ENCODE assay signal across 26 cellular contexts in genomic region chr16:907819-908218, GRCh38.
DNase-seq lines count a peak whose midpoint lies in the region; ATAC-seq and TF ChIP-seq lines count a peak whose summit lies in the region.
"Had no signal": no experiment of that assay in that cellular context is flagged by ENCODE, and none has a peak within 500 bp of the region (broad histone marks: within the 10 kb centered on the region; RNA-seq: fewer than 3 reads in every experiment).

No MANE protein-coding gene starts in this region.

- H3K79me1 ChIP-seq in IMR-90 (ENCODE audit: low read depth in 1 of 2, low read length in 2 of 2), result no peaks in the 10 kb centered on the region

- H4K20me1 ChIP-seq in IMR-90 (ENCODE audit: insufficient read depth, low read length) (no peaks in the 10 kb centered on the region), hepatocyte (ENCODE audit: insufficient read depth, poor library complexity, severe bottlenecking) (no peaks in the 10 kb centered on the region)

- H3K36me3 Mint-ChIP-seq in neural crest cell (ENCODE audit: low read depth), result peaks cover 23% of the 10 kb centered on the region

- WGBS in IMR-90 (ENCODE audit: extremely low coverage in 2 of 2, insufficient read length in 1 of 2), 2 experiments, result no CpG with 5 or more reads among the region's 7 CpGs
- 85% methylated on average over 7 of the region's 7 CpGs for WGBS in hepatocyte (ENCODE audit: low lambda C conversion rate, missing lambda C conversion rate)

- no peak overlapping the region for H2BK20ac ChIP-seq in IMR-90 (ENCODE audit: low read depth, low read length)

- peak overlapping the region; percentile 42 for H2AK9ac ChIP-seq in IMR-90 (replicated peaks; ENCODE audit: low read depth, low read length, poor library complexity)

- no peak for TF ChIP-seq RAD21 in IMR-90 (IDR thresholded peaks at IDR 0.05; ENCODE audit: low read length)

- no peaks in the 10 kb centered on the region for H3K9me3 Mint-ChIP-seq in neural crest cell
- H3K9me3 Mint-ChIP-seq: activated CD4-positive, alpha-beta T cell treated with anti-CD3 and anti-CD28 coated beads, Interleukin-2, amount 10 ng/mL, durations not matched to agents 24 days and 14 days; immature natural killer cell; T-cell had no signal

- no peak overlapping the region for H3K4me3 Mint-ChIP-seq in neural crest cell
- H3K4me3 Mint-ChIP-seq: activated CD4-positive, alpha-beta T cell treated with anti-CD3 and anti-CD28 coated beads, Interleukin-2, amount 10 ng/mL, durations not matched to agents 24 days and 14 days; H9; immature natural killer cell; T-cell had no signal

- H3K9me2 ChIP-seq in hepatocyte (replicated peaks; ENCODE audit: insufficient read depth), result no peaks in the 10 kb centered on the region

- DNase-seq in IMR-90 (no peak), NCI-H146 treated with DMSO at 0.1 percent for 48 hours (lab: John Stamatoyannopoulos, UW; ENCODE audit: unreplicated experiment) (peak; percentile 26), neural crest cell (ENCODE audit: low read depth, low spot score) (no peak), GM13977 (ENCODE audit: low spot score) (no peak), hepatocyte (ENCODE audit: low spot score) (no peak), foreskin melanocyte (no peak)
- no peak for DNase-seq in effector CD8-positive, alpha-beta T cell (lab: John Stamatoyannopoulos, UW)
- DNase-seq: activated CD4-positive, alpha-beta T cell treated with anti-CD3 and anti-CD28 coated beads, Interleukin-2, amount 10 ng/mL, durations not matched to agents 24 days and 14 days; activated CD8-positive, alpha-beta memory T cell treated with anti-CD3 and anti-CD28 coated beads for 24 hours; activated naive CD4-positive, alpha-beta T cell treated with anti-CD3 and anti-CD28 coated beads, Interleukin-2, amount 50 U/mL, for 16 hours; activated T-cell treated with anti-CD3 and anti-CD28 coated beads for 4 hours; brain microvascular endothelial cell; DMS153; gastrocnemius medialis; H9; immature natural killer cell; NCI-H1436; NCI-H82; stimulated activated CD4-positive, alpha-beta T cell treated with anti-CD3 and anti-CD28 coated beads, Interleukin-4, amount 100 ng/mL, for 24 hours; T-cell; WERI-Rb-1 had no signal

- POLR2A ChIA-PET in IMR-90 (lab: Charles Lee; ENCODE audit: unreplicated experiment), result no interaction called here

- no peak overlapping the region for H2AK5ac ChIP-seq in IMR-90 (ENCODE audit: low read depth, low read length)

- TF ChIP-seq POLR2A in IMR-90 (IDR thresholded peaks at IDR 0.05; ENCODE audit: low read depth, low read length), result no peak

- H3K18ac ChIP-seq in IMR-90 (ENCODE audit: low read depth, low read length), result no peak overlapping the region

- H3K9me3 ChIP-seq in IMR-90 (ENCODE audit: control insufficient read depth, insufficient read depth, low read length) (peaks cover 8% of the 10 kb centered on the region; the same call in 1 of the 2 replicates), hepatocyte (ENCODE audit: low read depth) (no peaks in the 10 kb centered on the region)
- H3K9me3 ChIP-seq: gastrocnemius medialis had no signal

- BruUV-seq in IMR-90 (replicated peaks; lab: Mats Ljungman, UMichigan), result no TSS peak

- no peak overlapping the region for H3K4ac ChIP-seq in IMR-90 (ENCODE audit: low read depth, low read length)

- TF ChIP-seq CTCF in IMR-90 (conservative IDR thresholded peaks at IDR 0.05; ENCODE audit: low read depth, low read length) (no peak), neural crest cell (conservative IDR thresholded peaks at IDR 0.05) (no peak), GM13977 (IDR thresholded peaks at IDR 0.05; ENCODE audit: extremely low read depth, insufficient read depth, missing control alignments) (no peak), hepatocyte (IDR thresholded peaks at IDR 0.05; ENCODE audit: poor library complexity) (no peak)

- H3K27ac Mint-ChIP-seq in neural crest cell (ENCODE audit: unreplicated experiment), result peak overlapping the region; percentile 27
- H3K27ac Mint-ChIP-seq: activated CD4-positive, alpha-beta T cell treated with anti-CD3 and anti-CD28 coated beads, Interleukin-2, amount 10 ng/mL, durations not matched to agents 24 days and 14 days; activated T-helper 2 cell treated with anti-CD3 and anti-CD28 coated beads, Interferon-gamma antibody, Interleukin-2, Interleukin-4, amounts not matched to agents 10 μg/mL and 5 μg/mL and 100 μg/mL, durations not matched to agents 14 hours and 24 hours and 36 hours; H9; immature natural killer cell; T-cell had no signal

- H3K4me1 ChIP-seq in IMR-90 (ENCODE audit: control insufficient read depth, insufficient read depth, low read length) (no peaks in the 10 kb centered on the region), hepatocyte (ENCODE audit: insufficient read depth) (no peaks in the 10 kb centered on the region)
- H3K4me1 ChIP-seq: gastrocnemius medialis, upper lobe of left lung had no signal

- no peak overlapping the region for H4K91ac ChIP-seq in IMR-90 (ENCODE audit: insufficient read depth, low read depth, low read length)

- peaks cover 13% of the 10 kb centered on the region for H3K4me1 Mint-ChIP-seq in neural crest cell
- H3K4me1 Mint-ChIP-seq: activated CD4-positive, alpha-beta T cell treated with anti-CD3 and anti-CD28 coated beads, Interleukin-2, amount 10 ng/mL, durations not matched to agents 24 days and 14 days; T-cell had no signal

- no peaks in the 10 kb centered on the region for H3K9me1 ChIP-seq in IMR-90 (ENCODE audit: insufficient read depth, low read length)

- CTCF ChIA-PET in IMR-90 (lab: Yijun Ruan, JAX), result no interaction called here

- H2BK5ac ChIP-seq in IMR-90 (ENCODE audit: low read depth, low read length, poor library complexity, severe bottlenecking), result no peak overlapping the region

- no peak overlapping the region for H2BK15ac ChIP-seq in IMR-90 (ENCODE audit: low read depth, low read length)

- ATAC-seq in IMR-90 (ENCODE audit: low read depth), result no peak
- ATAC-seq: gastrocnemius medialis, left ventricle myocardium superior, T-cell had no signal

- H3K27ac ChIP-seq in IMR-90 (ENCODE audit: insufficient read depth, low read length) (no peak overlapping the region), cingulate gyrus (ENCODE audit: low read depth, low read length) (peak overlapping the region; percentile 85), hepatocyte (no peak overlapping the region)
- H3K27ac ChIP-seq: BLaER1, brain microvascular endothelial cell, gastrocnemius medialis, upper lobe of left lung, WERI-Rb-1 had no signal

- no peak overlapping the region for H2AFZ ChIP-seq in IMR-90 (replicated peaks; ENCODE audit: low read length, poor library complexity)
- H2AFZ ChIP-seq in hepatocyte, result no peak overlapping the region

- no peak overlapping the region for H3K9ac ChIP-seq in IMR-90 (ENCODE audit: low read depth, low read length)
- H3K9ac ChIP-seq: BLaER1 had no signal

- dilution Hi-C loops in IMR-90 (cut with HindIII; ENCODE audit: low sequenced_read_pairs, unreplicated experiment), result no loop called here

- no peak overlapping the region for H3K4me2 ChIP-seq in IMR-90 (ENCODE audit: low read depth, low read length)
- no peak overlapping the region for H3K4me2 ChIP-seq in hepatocyte

- no peak overlapping the region for H2BK120ac ChIP-seq in IMR-90 (ENCODE audit: low read depth, low read length)

- in situ Hi-C loops in IMR-90 (cut with MboI; ENCODE audit: low sequenced_read_pairs), result no loop called here
- in situ Hi-C loops in GM13977 (cut with MboI; ENCODE audit: low pct_unique_long_range_greater_than_20kb, low sequenced_read_pairs, unreplicated experiment), result no loop called here

- no peak overlapping the region for H4K8ac ChIP-seq in IMR-90 (ENCODE audit: low read depth in 2 of 2, low read length in 2 of 2)

- H3K27me3 Mint-ChIP-seq in neural crest cell (ENCODE audit: low read depth), result no peaks in the 10 kb centered on the region
- H3K27me3 Mint-ChIP-seq: activated CD4-positive, alpha-beta T cell treated with anti-CD3 and anti-CD28 coated beads, Interleukin-2, amount 10 ng/mL, durations not matched to agents 24 days and 14 days; T-cell had no signal

- no peaks in the 10 kb centered on the region for H3K27me3 ChIP-seq in IMR-90 (ENCODE audit: control insufficient read depth, insufficient read depth, low read length)
- H3K27me3 ChIP-seq in hepatocyte, result no peaks in the 10 kb centered on the region
- H3K27me3 ChIP-seq: BLaER1, brain microvascular endothelial cell, gastrocnemius medialis, upper lobe of left lung had no signal

- intact Hi-C loops in IMR-90 (cut with micrococcal nuclease), result no loop called here

- H3K36me3 ChIP-seq in IMR-90 (ENCODE audit: control insufficient read depth, insufficient read depth, low read length) (peaks cover 10% of the 10 kb centered on the region), hepatocyte (replicated peaks; ENCODE audit: insufficient read depth, low read depth) (no peaks in the 10 kb centered on the region)
- H3K36me3 ChIP-seq: brain microvascular endothelial cell, WERI-Rb-1 had no signal

- no peak overlapping the region for H3K56ac ChIP-seq in IMR-90 (ENCODE audit: extremely low read depth, insufficient read depth, low read length)

- H4K5ac ChIP-seq in IMR-90 (ENCODE audit: low read depth, low read length), result no peak overlapping the region

- no peak overlapping the region for H3K4me3 ChIP-seq in IMR-90 (ENCODE audit: insufficient read depth, low read depth, low read length)
- H3K4me3 ChIP-seq in hepatocyte, result no peak overlapping the region
- H3K4me3 ChIP-seq: BLaER1, gastrocnemius medialis, upper lobe of left lung had no signal

- H3K79me2 ChIP-seq in hepatocyte, result no peaks in the 10 kb centered on the region

- no peak overlapping the region for H3K14ac ChIP-seq in IMR-90 (replicated peaks; ENCODE audit: low read depth, low read length)

- no peak overlapping the region for H3K23ac ChIP-seq in IMR-90 (ENCODE audit: low read depth, low read length)

TF ChIP-seq in IMR-90, 13 proteins besides CTCF, POLR2A, EP300 and RAD21 (continues in another document):
- TF ChIP-seq FOS (IDR thresholded peaks at IDR 0.05; ENCODE audit: low read depth, low read length) (no peak), USF2 (IDR thresholded peaks at IDR 0.05; ENCODE audit: low read depth, low read length) (no peak), CHD1 (IDR thresholded peaks at IDR 0.05; ENCODE audit: low read depth, low read length) (no peak), MAFK (IDR thresholded peaks at IDR 0.05; ENCODE audit: low read depth, low read length) (no peak), CEBPB (IDR thresholded peaks at IDR 0.05; ENCODE audit: low read depth, low read length) (no peak)
